Comparison of ENCODE assay signal across 28 cellular contexts in the genomic region with DNA sequence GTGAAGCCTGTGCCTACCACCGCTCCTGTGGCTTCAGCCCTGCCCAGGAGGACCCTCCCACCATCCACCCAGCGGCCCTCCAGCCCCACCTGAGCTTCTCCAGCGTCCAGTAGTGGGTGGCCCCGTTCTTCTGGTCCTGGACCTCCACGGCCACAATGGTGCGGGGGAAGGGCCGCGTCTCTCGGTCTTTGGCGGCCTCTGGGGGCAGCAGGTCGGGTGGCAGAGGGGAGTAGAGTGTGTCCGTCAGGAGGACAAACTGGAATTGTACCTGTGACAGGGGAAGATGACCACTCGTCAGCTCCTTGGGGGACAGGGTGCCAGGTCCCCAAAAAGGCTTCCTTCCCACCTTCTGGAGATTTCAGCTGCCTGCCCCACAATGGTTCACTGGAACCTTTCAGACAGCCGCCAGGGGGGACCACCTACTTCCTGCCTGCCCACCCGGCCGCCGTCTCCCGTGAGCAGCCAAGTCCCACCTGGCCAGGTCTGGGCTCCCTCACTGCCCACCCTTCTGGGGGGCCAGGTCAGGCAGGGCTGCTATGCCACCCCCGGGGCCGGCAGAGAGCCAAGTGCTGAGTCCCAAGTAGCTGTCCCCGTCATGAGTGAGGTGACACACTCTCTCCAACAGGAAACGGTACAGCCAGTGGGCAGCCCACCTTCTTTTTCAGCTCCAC. TPM values are rescaled to one million over a fixed set of nuclear protein-coding genes. Genes with fewer than 3 reads are reported as not detected.
"Had no signal": no experiment of that assay in that cellular context is flagged by ENCODE, and none has a peak within 500 bp of the region (broad histone marks: within the 10 kb centered on the region; RNA-seq: fewer than 3 reads in every experiment).

No MANE protein-coding gene starts in this region.

- H3K27me3 Mint-ChIP-seq: activated CD4-positive, alpha-beta memory T cell treated with anti-CD3 and anti-CD28 coated beads, Interleukin-2, amount 10 ng/mL, durations not matched to agents 7 days and 5 days; activated CD4-positive, alpha-beta T cell treated with anti-CD3 and anti-CD28 coated beads, Interleukin-2, amount 10 ng/mL, durations not matched to agents 7 days and 5 days; activated naive CD8-positive, alpha-beta T cell treated with anti-CD3 and anti-CD28 coated beads, Interleukin-2, amount 50 U/mL, for 24 hours; activated T-cell treated with anti-CD3 and anti-CD28 coated beads, Interleukin-2, amount 50 U/mL, for 24 hours; naive thymus-derived CD8-positive, alpha-beta T cell; T-helper 17 cell had no signal

- H3K9me3 Mint-ChIP-seq: activated CD4-positive, alpha-beta memory T cell treated with anti-CD3 and anti-CD28 coated beads, Interleukin-2, amount 10 ng/mL, durations not matched to agents 7 days and 5 days; activated CD4-positive, alpha-beta T cell treated with anti-CD3 and anti-CD28 coated beads, Interleukin-2, amount 10 ng/mL, durations not matched to agents 7 days and 5 days; activated naive CD8-positive, alpha-beta T cell treated with anti-CD3 and anti-CD28 coated beads, Interleukin-2, amount 50 U/mL, for 24 hours; activated T-cell treated with anti-CD3 and anti-CD28 coated beads, Interleukin-2, amount 50 U/mL, for 24 hours; naive thymus-derived CD8-positive, alpha-beta T cell had no signal

- H3K4me3 ChIP-seq: esophagus muscularis mucosa, heart right ventricle, left lung, lower lobe of right lung, testis, transverse colon had no signal

- H3K27ac Mint-ChIP-seq: activated CD4-positive, alpha-beta memory T cell treated with anti-CD3 and anti-CD28 coated beads, Interleukin-2, amount 10 ng/mL, durations not matched to agents 7 days and 5 days; activated CD4-positive, alpha-beta T cell treated with anti-CD3 and anti-CD28 coated beads, Interleukin-2, amount 10 ng/mL, durations not matched to agents 7 days and 5 days; activated naive CD8-positive, alpha-beta T cell treated with anti-CD3 and anti-CD28 coated beads, Interleukin-2, amount 50 U/mL, for 24 hours; activated T-cell treated with anti-CD3 and anti-CD28 coated beads, Interleukin-2, amount 50 U/mL, for 24 hours; naive thymus-derived CD8-positive, alpha-beta T cell; T-helper 17 cell had no signal

- H3K36me3 ChIP-seq: esophagus muscularis mucosa, heart right ventricle, left lung, lower lobe of right lung, transverse colon had no signal

- H3K4me3 Mint-ChIP-seq: activated CD4-positive, alpha-beta memory T cell treated with anti-CD3 and anti-CD28 coated beads, Interleukin-2, amount 10 ng/mL, durations not matched to agents 7 days and 5 days; activated CD4-positive, alpha-beta T cell treated with anti-CD3 and anti-CD28 coated beads, Interleukin-2, amount 10 ng/mL, durations not matched to agents 7 days and 5 days; activated naive CD8-positive, alpha-beta T cell treated with anti-CD3 and anti-CD28 coated beads, Interleukin-2, amount 50 U/mL, for 24 hours; activated T-cell treated with anti-CD3 and anti-CD28 coated beads, Interleukin-2, amount 50 U/mL, for 24 hours; naive thymus-derived CD8-positive, alpha-beta T cell; T-helper 17 cell had no signal

- H3K27me3 ChIP-seq: foreskin keratinocyte, testis, transverse colon had no signal

- ATAC-seq: activated naive CD8-positive, alpha-beta T cell treated with anti-CD3 and anti-CD28 coated beads, Interleukin-2, amount 50 U/mL, for 24 hours; foreskin keratinocyte; left lung; lower lobe of right lung; naive thymus-derived CD8-positive, alpha-beta T cell; right cardiac atrium; stimulated activated naive CD8-positive, alpha-beta T cell treated with anti-CD3 and anti-CD28 coated beads, Interleukin-15, Interleukin-2, amounts not matched to agents 100 U/mL and 50 U/mL, for 24 hours; T-helper 17 cell had no signal

- DNase-seq: activated CD4-positive, alpha-beta memory T cell treated with anti-CD3 and anti-CD28 coated beads, Interleukin-2, amount 10 ng/mL, durations not matched to agents 7 days and 5 days; activated CD4-positive, alpha-beta T cell treated with anti-CD3 and anti-CD28 coated beads, Interleukin-2, amount 10 ng/mL, durations not matched to agents 7 days and 5 days; activated CD4-positive, CD25-positive, alpha-beta regulatory T cell treated with anti-CD3 and anti-CD28 coated beads, Interleukin-2, amount 50 U/mL, for 72 hours; activated CD8-positive, alpha-beta memory T cell treated with anti-CD3 and anti-CD28 coated beads, Interleukin-2, amount 50 U/mL, for 48 hours; activated gamma-delta T cell; activated naive CD4-positive, alpha-beta T cell treated with anti-CD3 and anti-CD28 coated beads, Interleukin-2, amount 50 U/mL, for 16 hours; activated naive CD8-positive, alpha-beta T cell treated with anti-CD3 and anti-CD28 coated beads, Interleukin-2, amount 50 U/mL, for 24 hours; activated T-cell treated with anti-CD3 and anti-CD28 coated beads, Interleukin-2, amount 50 U/mL, for 24 hours; amygdala; caudate nucleus; foreskin keratinocyte; heart right ventricle; kidney glomerular epithelial cell; left lung; lower lobe of right lung; mesenchymal stem cell; naive thymus-derived CD8-positive, alpha-beta T cell; posterior cingulate gyrus; right cardiac atrium; stimulated activated CD4-positive, alpha-beta T cell treated with anti-CD3 and anti-CD28 coated beads, Interleukin-2, amount 100 ng/mL, for 48 hours; stimulated activated naive CD8-positive, alpha-beta T cell treated with anti-CD3 and anti-CD28 coated beads, Interleukin-15, Interleukin-2, amounts not matched to agents 100 U/mL and 50 U/mL, for 24 hours; T-helper 17 cell; T1000; testis; transverse colon; WERI-Rb-1 had no signal

- H3K4me1 Mint-ChIP-seq: activated CD4-positive, alpha-beta memory T cell treated with anti-CD3 and anti-CD28 coated beads, Interleukin-2, amount 10 ng/mL, durations not matched to agents 7 days and 5 days; activated CD4-positive, alpha-beta T cell treated with anti-CD3 and anti-CD28 coated beads, Interleukin-2, amount 10 ng/mL, durations not matched to agents 7 days and 5 days; T-helper 17 cell had no signal

- H3K36me3 Mint-ChIP-seq: naive thymus-derived CD8-positive, alpha-beta T cell had no signal

- H3K4me1 ChIP-seq: esophagus muscularis mucosa, foreskin keratinocyte, heart right ventricle, left lung, lower lobe of right lung, testis, transverse colon had no signal

- H3K9me3 ChIP-seq: esophagus muscularis mucosa, heart right ventricle, left lung, lower lobe of right lung, testis, transverse colon had no signal

- H3K27ac ChIP-seq: esophagus muscularis mucosa, foreskin keratinocyte, heart right ventricle, left lung, lower lobe of right lung, testis, transverse colon, WERI-Rb-1 had no signal

RNA-seq across cellular contexts. Expression of a gene that starts 59.3 kb away (rescaled TPM):
- total RNA-seq: foreskin keratinocyte; naive thymus-derived CD8-positive, alpha-beta T cell; osteoblast had no signal
- polyA plus RNA-seq: foreskin keratinocyte had no signal
